Comparison of ENCODE assay signal across 20 cellular contexts in genomic region chr5:179126506-179126991, GRCh38.
DNase-seq lines count a peak whose midpoint lies in the region; ATAC-seq, FAIRE-seq and TF ChIP-seq lines count a peak whose summit lies in the region.
"Had no signal": no experiment of that assay in that cellular context is flagged by ENCODE, and none has a peak within 500 bp of the region (broad histone marks: within the 10 kb centered on the region; RNA-seq: fewer than 3 reads in every experiment).

No MANE protein-coding gene starts in this region.

- H3K4me3 Mint-ChIP-seq in H9: no peak overlapping the region; a peak in 1 of 5 replicates
- H3K4me3 Mint-ChIP-seq in T-helper 17 cell: peak overlapping the region; percentile 15
- H3K4me3 Mint-ChIP-seq in stimulated activated naive B cell treated with anti-CD40 and anti-IgM and Interleukin-4, amounts not matched to agents 10 μg/mL and 1 μg/mL and 100 μg/mL, for 72 hours: no peak overlapping the region
- H3K4me3 Mint-ChIP-seq: CD8-positive, alpha-beta memory T cell had no signal

- TF ChIP-seq CTCF in H9 (conservative IDR thresholded peaks at IDR 0.05): no peak
- no peak for TF ChIP-seq CTCF in lower lobe of right lung (IDR thresholded peaks at IDR 0.05)
- no peak for TF ChIP-seq CTCF in stomach (IDR thresholded peaks at IDR 0.05)

- no peak overlapping the region for H4K5ac ChIP-seq in H9 (ENCODE audit: insufficient read length, low read depth, low read length)

- H3K27me3 Mint-ChIP-seq in H9 (ENCODE audit: low read depth) (no peaks in the 10 kb centered on the region), T-helper 17 cell (peaks cover 4% of the 10 kb centered on the region)
- H3K27me3 Mint-ChIP-seq in stimulated activated naive B cell treated with anti-CD40 and anti-IgM and Interleukin-4, amounts not matched to agents 10 μg/mL and 1 μg/mL and 100 μg/mL, for 72 hours: peaks cover 0 to 7% of the 10 kb centered on the region in 2 donors

- no peak overlapping the region for H2AFZ ChIP-seq in H9 (ENCODE audit: low read length)

- H3T11ph ChIP-seq in H9 (ENCODE audit: low read length): no peak overlapping the region

- H3K23ac ChIP-seq in H9 (ENCODE audit: insufficient read length, low read depth, low read length): no peak overlapping the region

- H3K27ac Mint-ChIP-seq in H9: no peak overlapping the region
- H3K27ac Mint-ChIP-seq in T-helper 17 cell: no peak overlapping the region
- H3K27ac Mint-ChIP-seq in stimulated activated naive B cell treated with anti-CD40 and anti-IgM and Interleukin-4, amounts not matched to agents 10 μg/mL and 1 μg/mL and 100 μg/mL, for 72 hours: no peak overlapping the region
- H3K27ac Mint-ChIP-seq: CD8-positive, alpha-beta memory T cell had no signal

- H4K91ac ChIP-seq in H9 (ENCODE audit: insufficient read length, low read depth, low read length): no peak overlapping the region

- no peak overlapping the region for H2BK12ac ChIP-seq in H9 (ENCODE audit: insufficient read length, low read depth, low read length)

- H3K4me1 Mint-ChIP-seq in H9 (no peaks in the 10 kb centered on the region), T-helper 17 cell (peaks cover 2% of the 10 kb centered on the region)
- peaks cover 0 to 1% of the 10 kb centered on the region in 2 donors for H3K4me1 Mint-ChIP-seq in stimulated activated naive B cell treated with anti-CD40 and anti-IgM and Interleukin-4, amounts not matched to agents 10 μg/mL and 1 μg/mL and 100 μg/mL, for 72 hours
- H3K4me1 Mint-ChIP-seq: CD8-positive, alpha-beta memory T cell had no signal

- no peak overlapping the region for H4K8ac ChIP-seq in H9 (replicated peaks; ENCODE audit: insufficient read length, low read depth, low read length)

- H3K4me1 ChIP-seq in H9 (ENCODE audit: insufficient read depth, low read length) (no peaks in the 10 kb centered on the region), lower lobe of right lung (no peaks in the 10 kb centered on the region), stomach (no peaks in the 10 kb centered on the region)
- H3K4me1 ChIP-seq: BLaER1 treated with 17β-estradiol and CSF1 and Interleukin-3, amounts not matched to agents 10 nM and 100 nM had no signal

- H4K20me1 ChIP-seq in H9 (ENCODE audit: control insufficient read depth, insufficient read depth, insufficient read length): no peaks in the 10 kb centered on the region
- H4K20me1 ChIP-seq: BLaER1 treated with 17β-estradiol and CSF1 and Interleukin-3, amounts not matched to agents 10 nM and 100 nM had no signal

- H3K27ac ChIP-seq in H9 (ENCODE audit: insufficient read length, low read depth, low read length) (no peak overlapping the region), lower lobe of right lung (no peak overlapping the region), stomach (no peak overlapping the region)
- H3K27ac ChIP-seq: BLaER1 treated with 17β-estradiol and CSF1 and Interleukin-3, amounts not matched to agents 10 nM and 100 nM; KMS-11 had no signal

- no peak overlapping the region for H3K9ac ChIP-seq in H9 (ENCODE audit: extremely low read depth, insufficient read length, low read length)
- H3K9ac ChIP-seq: BLaER1 treated with 17β-estradiol and CSF1 and Interleukin-3, amounts not matched to agents 10 nM and 100 nM; KMS-11 had no signal

- H3K27me3 ChIP-seq in H9 (ENCODE audit: insufficient read depth, low read length) (no peaks in the 10 kb centered on the region), lower lobe of right lung (ENCODE audit: low read depth) (no peaks in the 10 kb centered on the region), stomach (no peaks in the 10 kb centered on the region)
- H3K27me3 ChIP-seq: BLaER1 treated with 17β-estradiol and CSF1 and Interleukin-3, amounts not matched to agents 10 nM and 100 nM had no signal

- H3K4me3 ChIP-seq in lower lobe of right lung: no peak overlapping the region
- no peak overlapping the region for H3K4me3 ChIP-seq in stomach
- H3K4me3 ChIP-seq: BLaER1 treated with 17β-estradiol and CSF1 and Interleukin-3, amounts not matched to agents 10 nM and 100 nM had no signal

- no peaks in the 10 kb centered on the region for H3K23me2 ChIP-seq in H9 (ENCODE audit: insufficient read length, low read depth, low read length, poor library complexity, severe bottlenecking)

- H3K36me3 ChIP-seq in lower lobe of right lung (peaks cover 6% of the 10 kb centered on the region), stomach (peaks cover 0 to 65% (median 37%) of the 10 kb centered on the region in 4 donors)
- H3K36me3 ChIP-seq: BLaER1 treated with 17β-estradiol and CSF1 and Interleukin-3, amounts not matched to agents 10 nM and 100 nM had no signal

- no peak overlapping the region for H2BK5ac ChIP-seq in H9 (ENCODE audit: insufficient read length, low read length)

- ATAC-seq in T-helper 17 cell: no peak
- no peak for ATAC-seq in lower lobe of right lung
- no peak for ATAC-seq in stimulated activated naive B cell treated with anti-CD40 and anti-IgM and Interleukin-4, amounts not matched to agents 10 μg/mL and 1 μg/mL and 100 μg/mL, for 72 hours (replicated peaks)

- no peak overlapping the region for H3K4me2 ChIP-seq in H9 (ENCODE audit: insufficient read depth, insufficient read length, low read length)
- H3K4me2 ChIP-seq: BLaER1 treated with 17β-estradiol and CSF1 and Interleukin-3, amounts not matched to agents 10 nM and 100 nM; KMS-11 had no signal

- no peaks in the 10 kb centered on the region for H3K79me2 ChIP-seq in H9 (ENCODE audit: insufficient read depth, low read length)

- no peak for TF ChIP-seq POLR2A in stomach (IDR thresholded peaks at IDR 0.05)
- TF ChIP-seq POLR2A in H54 (IDR thresholded peaks at IDR 0.05; ENCODE audit: low read depth, low read length): no peak

- H3K14ac ChIP-seq in H9 (ENCODE audit: insufficient read depth, low read length): no peak overlapping the region

- no peak overlapping the region for H2BK20ac ChIP-seq in H9 (ENCODE audit: low read depth, low read length, poor library complexity, severe bottlenecking)

- DNase-seq in H9: peak; percentile 15
- DNase-seq in T-helper 17 cell: no peak
- DNase-seq in lower lobe of right lung: peak; percentile 20
- peak; percentile 9 for DNase-seq in stomach
- no peak for DNase-seq in H54 (ENCODE audit: insufficient read length, low spot score)
- DNase-seq in stimulated activated naive B cell treated with anti-CD40 and anti-IgM and Interleukin-4, amounts not matched to agents 10 μg/mL and 1 μg/mL and 100 μg/mL, for 72 hours: no peak
- no peak for DNase-seq in medulla oblongata (ENCODE audit: extremely low spot score)
- DNase-seq: CD8-positive, alpha-beta memory T cell; GOT3; MV-4-11; NCI-H1417; NCI-H187 treated with DMSO at 0.1 percent for 48 hours; NCI-H345; NCI-H524 treated with DMSO at 0.1 percent for 48 hours; RPMI8226; SIG-M5 had no signal

- no peak overlapping the region for H2BK15ac ChIP-seq in H9 (ENCODE audit: low read depth, low read length)

- H2BK120ac ChIP-seq in H9 (ENCODE audit: low read depth, low read length, poor library complexity, severe bottlenecking): no peak overlapping the region

- no peak for FAIRE-seq in H54 (lab: Jason Lieb, UNC)
- FAIRE-seq: GM12891, GM18507 had no signal

- no peak overlapping the region for H2AK5ac ChIP-seq in H9 (ENCODE audit: insufficient read length, low read length)

- peaks cover 15 to 77% of the 10 kb centered on the region in 2 experiments for H3K9me3 Mint-ChIP-seq in H9
- peaks cover 0 to under 1% of the 10 kb centered on the region in 2 donors for H3K9me3 Mint-ChIP-seq in stimulated activated naive B cell treated with anti-CD40 and anti-IgM and Interleukin-4, amounts not matched to agents 10 μg/mL and 1 μg/mL and 100 μg/mL, for 72 hours

- H3K79me1 ChIP-seq in H9 (ENCODE audit: insufficient read depth, low read depth, low read length, poor library complexity, severe bottlenecking): no peaks in the 10 kb centered on the region

- H3K36me3 Mint-ChIP-seq in H9 (ENCODE audit: insufficient read depth in 1 of 3, low read depth in 3 of 3): peaks cover 0 to 17% (median 2%) of the 10 kb centered on the region in 3 experiments; a peak in 5 of 7 replicates
- no peaks in the 10 kb centered on the region for H3K36me3 Mint-ChIP-seq in T-helper 17 cell (ENCODE audit: low read depth)
- H3K36me3 Mint-ChIP-seq in stimulated activated naive B cell treated with anti-CD40 and anti-IgM and Interleukin-4, amounts not matched to agents 10 μg/mL and 1 μg/mL and 100 μg/mL, for 72 hours: no peaks in the 10 kb centered on the region
- H3K36me3 Mint-ChIP-seq: CD8-positive, alpha-beta memory T cell had no signal

- no peaks in the 10 kb centered on the region for H3K9me3 ChIP-seq in H9 (ENCODE audit: control insufficient read depth, low read depth, low read length)
- no peaks in the 10 kb centered on the region for H3K9me3 ChIP-seq in T-helper 17 cell (ENCODE audit: control insufficient read depth, low read length, poor library complexity, severe bottlenecking)
- no peaks in the 10 kb centered on the region for H3K9me3 ChIP-seq in lower lobe of right lung
- H3K9me3 ChIP-seq in stomach: peaks cover 0 to 54% (median 26%) of the 10 kb centered on the region in 4 donors

- no peak overlapping the region for H3K56ac ChIP-seq in H9 (ENCODE audit: insufficient read length, low read depth, low read length)

- intact Hi-C loops in lower lobe of right lung (cut with DNase I): no loop called here
- intact Hi-C loops in stomach (cut with DNase I; ENCODE audit: low total_unique reads): no loop called here

- no peak for TF ChIP-seq EP300 in stomach (IDR thresholded peaks at IDR 0.05)

- no peak overlapping the region for H3K4ac ChIP-seq in H9 (ENCODE audit: low read depth, low read length)

- H3K18ac ChIP-seq in H9 (ENCODE audit: insufficient read length, low read depth, low read length): no peak overlapping the region

- WGBS in H9 (ENCODE audit: extremely low coverage, insufficient read length, low lambda C conversion rate): no CpG with 5 or more reads among the region's 14 CpGs
- 84 to 88% (median 84%) methylated on average over 8 to 14 of the region's 14 CpGs for WGBS in stomach, 5 donors

Comparison
In these comparisons a context has a peak if more than half of its experiments do, and no peak if none do; other contexts are left out.
1. DNase-seq: peak in H9 (single experiment), lower lobe of right lung (single experiment) and stomach (single experiment); none in T-helper 17 cell (0 of 3), H54 (single experiment), stimulated activated naive B cell treated with anti-CD40 and anti-IgM and Interleukin-4, amounts not matched to agents 10 μg/mL and 1 μg/mL and 100 μg/mL, for 72 hours (single experiment) and medulla oblongata (single experiment).